ENCODE assay signal across 21 cellular contexts in the genomic region with DNA sequence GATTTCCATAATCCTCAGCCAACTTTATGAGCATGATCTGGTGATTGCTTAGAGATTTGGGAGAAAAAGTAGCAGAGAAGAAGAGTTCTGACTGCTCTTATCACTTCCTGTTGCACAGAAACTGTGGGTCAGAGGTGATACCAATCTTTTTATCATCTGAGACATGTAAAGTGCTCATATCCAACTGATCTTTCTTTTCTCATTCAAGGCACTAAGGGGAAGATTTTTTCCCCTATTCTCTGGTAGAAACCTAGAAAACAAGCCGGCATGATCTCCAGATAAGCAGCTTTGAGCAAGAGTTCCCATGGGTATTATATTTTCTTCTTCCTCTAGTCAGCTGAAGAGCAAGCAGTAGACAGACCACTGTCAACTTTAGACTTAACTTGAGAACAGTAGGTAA. TPM values are rescaled to one million over a fixed set of nuclear protein-coding genes. Genes with fewer than 3 reads are reported as not detected.
A peak's percentile ranks its signal among the peaks of the same experiment; 100 is the strongest.
DNase-seq lines count a peak whose midpoint lies in the region; ATAC-seq and TF ChIP-seq lines count a peak whose summit lies in the region.
"Had no signal": no experiment of that assay in that cellular context is flagged by ENCODE, and none has a peak within 500 bp of the region (broad histone marks: within the 10 kb centered on the region; RNA-seq: fewer than 3 reads in every experiment).

No MANE protein-coding gene starts in this region.

- peaks cover 5% of the 10 kb centered on the region for H3K36me3 Mint-ChIP-seq in activated T-helper 1 cell treated with anti-CD3 and anti-CD28 coated beads, Interleukin-12 subunit alpha, Interleukin-12 subunit beta, Interleukin-2, Interleukin-4 antibody, amounts not matched to agents 30 ng/mL and 10 ng/mL and 1 ng/mL, durations not matched to agents 14 hours and 24 hours and 36 hours (ENCODE audit: low read depth)
- peaks cover 6% of the 10 kb centered on the region for H3K36me3 Mint-ChIP-seq in progenitor cell of endocrine pancreas (ENCODE audit: insufficient read depth)

- H3K27me3 Mint-ChIP-seq in activated T-helper 1 cell treated with anti-CD3 and anti-CD28 coated beads, Interleukin-12 subunit alpha, Interleukin-12 subunit beta, Interleukin-2, Interleukin-4 antibody, amounts not matched to agents 30 ng/mL and 10 ng/mL and 1 ng/mL, durations not matched to agents 14 hours and 24 hours and 36 hours (ENCODE audit: insufficient read depth): peaks cover 2% of the 10 kb centered on the region
- H3K27me3 Mint-ChIP-seq in progenitor cell of endocrine pancreas: no peaks in the 10 kb centered on the region

- no peak for TF ChIP-seq CTCF in progenitor cell of endocrine pancreas (IDR thresholded peaks at IDR 0.05; ENCODE audit: unreplicated experiment)
- TF ChIP-seq CTCF in suprapubic skin (IDR thresholded peaks at IDR 0.05): no peak

- no peak overlapping the region for H3K4me3 ChIP-seq in mesodermal cell (ENCODE audit: extremely low read depth, insufficient read depth, low read length, poor library complexity, severe bottlenecking)
- H3K4me3 ChIP-seq in suprapubic skin: no peak overlapping the region
- H3K4me3 ChIP-seq: lower lobe of right lung, thoracic aorta had no signal

- no peaks in the 10 kb centered on the region for H3K9me3 Mint-ChIP-seq in activated T-helper 1 cell treated with anti-CD3 and anti-CD28 coated beads, Interleukin-12 subunit alpha, Interleukin-12 subunit beta, Interleukin-2, Interleukin-4 antibody, amounts not matched to agents 30 ng/mL and 10 ng/mL and 1 ng/mL, durations not matched to agents 14 hours and 24 hours and 36 hours
- H3K9me3 Mint-ChIP-seq in progenitor cell of endocrine pancreas (ENCODE audit: low read depth): no peaks in the 10 kb centered on the region
- H3K9me3 Mint-ChIP-seq: activated naive CD4-positive, alpha-beta T cell treated with anti-CD3 and anti-CD28 coated beads for 36 hours had no signal

- no peak for TF ChIP-seq POLR2A in suprapubic skin (IDR thresholded peaks at IDR 0.05)

- H3K4me1 Mint-ChIP-seq in activated T-helper 1 cell treated with anti-CD3 and anti-CD28 coated beads, Interleukin-12 subunit alpha, Interleukin-12 subunit beta, Interleukin-2, Interleukin-4 antibody, amounts not matched to agents 30 ng/mL and 10 ng/mL and 1 ng/mL, durations not matched to agents 14 hours and 24 hours and 36 hours (ENCODE audit: low read depth): peaks cover 23% of the 10 kb centered on the region
- no peaks in the 10 kb centered on the region for H3K4me1 Mint-ChIP-seq in progenitor cell of endocrine pancreas (ENCODE audit: low read depth)

- H3K4me1 ChIP-seq in mesodermal cell (ENCODE audit: control insufficient read depth, insufficient read depth, low read length, poor library complexity, severe bottlenecking) (peaks cover 15% of the 10 kb centered on the region), suprapubic skin (no peaks in the 10 kb centered on the region)
- H3K4me1 ChIP-seq: lower lobe of right lung had no signal

- no peaks in the 10 kb centered on the region for H3K9me3 ChIP-seq in mesodermal cell (ENCODE audit: control insufficient read depth, low read length)
- no peaks in the 10 kb centered on the region for H3K9me3 ChIP-seq in suprapubic skin
- H3K9me3 ChIP-seq: Caco-2, lower lobe of right lung, neutrophil, SK-N-SH, thoracic aorta had no signal

- peak overlapping the region; percentile 15 for H3K4me3 Mint-ChIP-seq in activated T-helper 1 cell treated with anti-CD3 and anti-CD28 coated beads, Interleukin-12 subunit alpha, Interleukin-12 subunit beta, Interleukin-2, Interleukin-4 antibody, amounts not matched to agents 30 ng/mL and 10 ng/mL and 1 ng/mL, durations not matched to agents 14 hours and 24 hours and 36 hours
- no peak overlapping the region for H3K4me3 Mint-ChIP-seq in progenitor cell of endocrine pancreas (ENCODE audit: low read depth)
- H3K4me3 Mint-ChIP-seq: activated naive CD4-positive, alpha-beta T cell treated with anti-CD3 and anti-CD28 coated beads for 36 hours had no signal

- H3K27me3 ChIP-seq in suprapubic skin: no peaks in the 10 kb centered on the region
- H3K27me3 ChIP-seq: neutrophil had no signal

- intact Hi-C loops in activated T-helper 1 cell treated with anti-CD3 and anti-CD28 coated beads, Interleukin-12 subunit alpha, Interleukin-12 subunit beta, Interleukin-2, Interleukin-4 antibody, amounts not matched to agents 30 ng/mL and 10 ng/mL and 1 ng/mL, durations not matched to agents 14 hours and 24 hours and 36 hours (cut with micrococcal nuclease): loop anchor here (1.0 kb wide), 6 partner anchors 24 to 279 kb away; partner anchors contain the start of gene ARSK

- H3K27ac Mint-ChIP-seq in activated T-helper 1 cell treated with anti-CD3 and anti-CD28 coated beads, Interleukin-12 subunit alpha, Interleukin-12 subunit beta, Interleukin-2, Interleukin-4 antibody, amounts not matched to agents 30 ng/mL and 10 ng/mL and 1 ng/mL, durations not matched to agents 14 hours and 24 hours and 36 hours: peak overlapping the region; percentile 45
- H3K27ac Mint-ChIP-seq in progenitor cell of endocrine pancreas: no peak overlapping the region
- H3K27ac Mint-ChIP-seq: activated naive CD4-positive, alpha-beta T cell treated with anti-CD3 and anti-CD28 coated beads for 36 hours had no signal

- H3K27ac ChIP-seq in mesodermal cell (ENCODE audit: low read depth, low read length, severe bottlenecking) (peak overlapping the region; percentile 68), suprapubic skin (no peak overlapping the region)
- H3K27ac ChIP-seq: lower lobe of right lung, neutrophil, thoracic aorta had no signal

- TF ChIP-seq EP300 in suprapubic skin (IDR thresholded peaks at IDR 0.05): no peak

- 100% methylated on average over 1 of the region's 1 CpG; no CpG with 5 or more reads in 1 of the 2 experiments for WGBS in mesodermal cell (ENCODE audit: insufficient coverage in 2 of 2), 2 experiments
- WGBS in suprapubic skin: 66% methylated on average over 1 of the region's 1 CpG

- ATAC-seq in HG03064 (IDR thresholded peaks at IDR 0.05; ENCODE audit: low read depth, unreplicated experiment): peak; percentile 42
- ATAC-seq: esophagus mucosa, lower lobe of right lung had no signal

- H3K36me3 ChIP-seq in mesodermal cell (ENCODE audit: control insufficient read depth, insufficient read depth, low read length): no peaks in the 10 kb centered on the region
- H3K36me3 ChIP-seq in suprapubic skin: no peaks in the 10 kb centered on the region
- H3K36me3 ChIP-seq: lower lobe of right lung, neutrophil, thoracic aorta had no signal

- DNase-seq in NOMO-1 treated with DMSO at 0.1 percent for 48 hours (lab: John Stamatoyannopoulos, UW; ENCODE audit: unreplicated experiment): peak; percentile 5
- DNase-seq in NOMO-1 treated with dmso at 0.1 percent for 144 hours (lab: John Stamatoyannopoulos, UW; ENCODE audit: unreplicated experiment): no peak
- DNase-seq in activated T-helper 1 cell treated with anti-CD3 and anti-CD28 coated beads, Interleukin-12 subunit alpha, Interleukin-12 subunit beta, Interleukin-2, Interleukin-4 antibody, amounts not matched to agents 30 ng/mL and 10 ng/mL and 1 ng/mL, durations not matched to agents 14 hours and 24 hours and 36 hours (ENCODE audit: low spot score): no peak
- no peak for DNase-seq in progenitor cell of endocrine pancreas (ENCODE audit: low spot score, unreplicated experiment)
- DNase-seq in COLO668 (lab: John Stamatoyannopoulos, UW; ENCODE audit: unreplicated experiment): no peak
- DNase-seq in suprapubic skin (ENCODE audit: low spot score in 2 of 2): no peak
- DNase-seq: 8988T; activated CD4-positive, CD25-positive, alpha-beta regulatory T cell treated with anti-CD3 and anti-CD28 coated beads, Interleukin-2, amount 50 U/mL, for 72 hours; activated naive CD4-positive, alpha-beta T cell treated with anti-CD3 and anti-CD28 coated beads for 36 hours; Caco-2; hypothalamus; lower lobe of right lung; NCI-H187 treated with DMSO at 0.1 percent for 48 hours; NK-92 treated with Interleukin-12 subunit alpha and Interleukin-12 subunit beta, amount 100 ng/mL, for 24 hours; SK-N-SH had no signal

RNA-seq across cellular contexts. Expression of gene GPR150, which starts 29.0 kb away (rescaled TPM):
- 0.22 and 0.26 TPM in 2 replicates for total RNA-seq in activated T-helper 1 cell treated with anti-CD3 and anti-CD28 coated beads, Interleukin-12 subunit alpha, Interleukin-12 subunit beta, Interleukin-2, Interleukin-4 antibody, amounts not matched to agents 30 ng/mL and 10 ng/mL and 1 ng/mL, durations not matched to agents 14 hours and 24 hours and 36 hours
- not detected for polyA plus RNA-seq in mesodermal cell (2013, experiment 1 of 2)
- not detected for polyA plus RNA-seq in mesodermal cell (2013, experiment 2 of 2)
- total RNA-seq in progenitor cell of endocrine pancreas (not detected in 2 replicates), suprapubic skin (under 1 TPM in 3 of 4 donors, not detected in 1; 0.48 to 0.60 (median 0.57) TPM)
- total RNA-seq: cerebellum, esophagus mucosa had no signal

RNA-seq across cellular contexts. Expression of gene ARSK, which starts 36.0 kb away (rescaled TPM):
- 3.9 and 4.2 TPM in 2 replicates for total RNA-seq in activated T-helper 1 cell treated with anti-CD3 and anti-CD28 coated beads, Interleukin-12 subunit alpha, Interleukin-12 subunit beta, Interleukin-2, Interleukin-4 antibody, amounts not matched to agents 30 ng/mL and 10 ng/mL and 1 ng/mL, durations not matched to agents 14 hours and 24 hours and 36 hours
- 14.7 TPM for polyA plus RNA-seq in mesodermal cell (2013, experiment 1 of 2)
- polyA plus RNA-seq in mesodermal cell (2013, experiment 2 of 2): 17.5 TPM
- 11.2 and 11.5 TPM in 2 replicates for total RNA-seq in progenitor cell of endocrine pancreas
- 10 to 100 TPM in 1 of 4 donors, 1 to 10 TPM in 3; 5.4 to 10.6 (median 8.1) TPM for total RNA-seq in suprapubic skin

RNA-seq across cellular contexts. Expression of gene SKIC3, which starts 36.1 kb away (rescaled TPM):
- 60.2 and 63.8 TPM in 2 replicates for total RNA-seq in activated T-helper 1 cell treated with anti-CD3 and anti-CD28 coated beads, Interleukin-12 subunit alpha, Interleukin-12 subunit beta, Interleukin-2, Interleukin-4 antibody, amounts not matched to agents 30 ng/mL and 10 ng/mL and 1 ng/mL, durations not matched to agents 14 hours and 24 hours and 36 hours
- polyA plus RNA-seq in mesodermal cell (2013, experiment 1 of 2): 62.6 TPM
- polyA plus RNA-seq in mesodermal cell (2013, experiment 2 of 2): 72.1 TPM
- 84.2 and 86.1 TPM in 2 replicates for total RNA-seq in progenitor cell of endocrine pancreas
- 100 to 1,000 TPM in 1 of 4 donors, 10 to 100 TPM in 3; 81.7 to 270 (median 91.8) TPM for total RNA-seq in suprapubic skin

RNA-seq across cellular contexts. Expression of gene RFESD, which starts 55.7 kb away (rescaled TPM):
- 3.0 and 6.0 TPM in 2 replicates for total RNA-seq in activated T-helper 1 cell treated with anti-CD3 and anti-CD28 coated beads, Interleukin-12 subunit alpha, Interleukin-12 subunit beta, Interleukin-2, Interleukin-4 antibody, amounts not matched to agents 30 ng/mL and 10 ng/mL and 1 ng/mL, durations not matched to agents 14 hours and 24 hours and 36 hours
- 0.66 TPM for polyA plus RNA-seq in mesodermal cell (2013, experiment 1 of 2)
- 1.4 TPM for polyA plus RNA-seq in mesodermal cell (2013, experiment 2 of 2)
- total RNA-seq in progenitor cell of endocrine pancreas: 2.9 and 4.2 TPM in 2 replicates
- total RNA-seq in suprapubic skin: 1 to 10 TPM; 3.5 to 7.6 (median 4.6) TPM
